Comparison of ENCODE assay signal across 37 cellular contexts in the genomic region with DNA sequence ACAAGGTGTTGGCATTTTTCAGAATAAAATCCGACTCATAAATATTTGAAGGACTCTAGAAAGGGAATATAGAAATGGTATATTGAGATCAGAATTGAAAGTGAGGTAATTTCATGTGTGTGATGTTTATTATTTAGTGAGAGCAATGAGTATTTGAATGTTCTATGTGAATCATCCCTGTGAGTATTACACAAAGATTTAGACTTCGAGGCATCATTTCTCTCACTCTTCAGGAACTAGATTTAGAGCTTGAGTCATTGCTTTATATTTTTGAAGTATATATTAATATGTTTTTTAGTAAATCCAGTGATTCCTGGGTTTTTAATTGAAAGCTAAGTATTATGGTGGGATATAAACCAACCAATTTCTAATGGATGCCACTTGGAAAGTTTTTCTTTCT.
DNase-seq lines count a peak whose midpoint lies in the region; ATAC-seq, FAIRE-seq and TF ChIP-seq lines count a peak whose summit lies in the region.
"Had no signal": no experiment of that assay in that cellular context is flagged by ENCODE, and none has a peak within 500 bp of the region (broad histone marks: within the 10 kb centered on the region; RNA-seq: fewer than 3 reads in every experiment).

No MANE protein-coding gene starts in this region.

- H3K9me3 ChIP-seq in endothelial cell of umbilical vein (replicated peaks; ENCODE audit: control insufficient read depth, insufficient read depth, low read length): no peaks in the 10 kb centered on the region
- H3K9me3 ChIP-seq: BE2C; BLaER1; BLaER1 treated with 17β-estradiol and CSF1 and Interleukin-3, amounts not matched to agents 10 nM and 100 nM; Caco-2 had no signal

- H3K4me1 Mint-ChIP-seq in glutamatergic neuron (ENCODE audit: low read depth, unreplicated experiment): no peaks in the 10 kb centered on the region
- H3K4me1 Mint-ChIP-seq: B cell; CD14-positive monocyte; CD4-positive, alpha-beta memory T cell; CD4-positive, CD25-positive, alpha-beta regulatory T cell; CD8-positive, alpha-beta memory T cell had no signal

- H4K20me1 ChIP-seq in endothelial cell of umbilical vein (replicated peaks; ENCODE audit: control insufficient read depth, extremely low read depth, insufficient read depth, low read length): no peaks in the 10 kb centered on the region
- H4K20me1 ChIP-seq: BLaER1; BLaER1 treated with 17β-estradiol and CSF1 and Interleukin-3, amounts not matched to agents 10 nM and 100 nM had no signal

- FAIRE-seq in bronchial epithelial cell (lab: Jason Lieb, UNC) (no peak), endothelial cell of umbilical vein (lab: Jason Lieb, UNC) (no peak)
- FAIRE-seq: A204.1, A549, D721Med had no signal

- H3K4me1 ChIP-seq in endothelial cell of umbilical vein (ENCODE audit: control insufficient read depth, extremely low read depth, insufficient read depth, low read length): peaks cover 49% of the 10 kb centered on the region
- peaks cover 4% of the 10 kb centered on the region for H3K4me1 ChIP-seq in foreskin keratinocyte
- H3K4me1 ChIP-seq: A549, BLaER1, Caco-2 had no signal

- H3K9me1 ChIP-seq in endothelial cell of umbilical vein (replicated peaks; ENCODE audit: control insufficient read depth, extremely low read depth, insufficient read depth, low read length): no peaks in the 10 kb centered on the region

- no peak for TF ChIP-seq CTCF in bronchial epithelial cell (IDR thresholded peaks at IDR 0.05; ENCODE audit: insufficient read depth, low read length, severe bottlenecking)
- no peak for TF ChIP-seq CTCF in endothelial cell of umbilical vein (IDR thresholded peaks at IDR 0.05; ENCODE audit: extremely low read depth in 1 of 2, insufficient read depth in 1 of 2, low read depth in 1 of 2, low read length in 2 of 2)
- TF ChIP-seq CTCF in epithelial cell of esophagus (IDR thresholded peaks at IDR 0.05; ENCODE audit: insufficient read depth, low read depth, low read length, missing control alignments): no peak
- no peak for TF ChIP-seq CTCF in foreskin keratinocyte (conservative IDR thresholded peaks at IDR 0.05)
- no peak for TF ChIP-seq CTCF in glutamatergic neuron (IDR thresholded peaks at IDR 0.05; ENCODE audit: partially characterized antibody, unreplicated experiment)

- H3K4me2 ChIP-seq in endothelial cell of umbilical vein (ENCODE audit: insufficient read depth, low read length): no peak overlapping the region
- H3K4me2 ChIP-seq: A549, BLaER1 had no signal

- no peaks in the 10 kb centered on the region for H3K36me3 Mint-ChIP-seq in glutamatergic neuron (ENCODE audit: unreplicated experiment)
- H3K36me3 Mint-ChIP-seq: CD14-positive monocyte; CD4-positive, alpha-beta memory T cell; CD4-positive, CD25-positive, alpha-beta regulatory T cell; CD8-positive, alpha-beta memory T cell; CD8-positive, alpha-beta T cell had no signal

- H3K27ac Mint-ChIP-seq in glutamatergic neuron (ENCODE audit: unreplicated experiment): no peak overlapping the region
- H3K27ac Mint-ChIP-seq: B cell; CD14-positive monocyte; CD4-positive, alpha-beta T cell; CD4-positive, CD25-positive, alpha-beta regulatory T cell; CD8-positive, alpha-beta memory T cell; CD8-positive, alpha-beta T cell had no signal

- H3K27me3 ChIP-seq in bronchial epithelial cell (ENCODE audit: control insufficient read depth, insufficient read depth, low read length): no peaks in the 10 kb centered on the region
- no peaks in the 10 kb centered on the region for H3K27me3 ChIP-seq in endothelial cell of umbilical vein (ENCODE audit: control insufficient read depth in 2 of 2, insufficient read depth in 2 of 2, low read length in 2 of 2)
- H3K27me3 ChIP-seq in foreskin keratinocyte: peaks cover 2% of the 10 kb centered on the region
- H3K27me3 ChIP-seq: BE2C; BLaER1; BLaER1 treated with 17β-estradiol and CSF1 and Interleukin-3, amounts not matched to agents 10 nM and 100 nM had no signal

- peak; percentile 25 for ATAC-seq in foreskin keratinocyte
- ATAC-seq in stimulated activated naive CD8-positive, alpha-beta T cell treated with anti-CD3 and anti-CD28 coated beads, Interleukin-15, Interleukin-2, amounts not matched to agents 100 U/mL and 50 U/mL, for 24 hours: no peak
- no peak for ATAC-seq in GM18498 (IDR thresholded peaks at IDR 0.05; ENCODE audit: unreplicated experiment)
- ATAC-seq: A549; CD8-positive, alpha-beta T cell had no signal

- H2AFZ ChIP-seq in endothelial cell of umbilical vein (ENCODE audit: low read depth, low read length): no peak overlapping the region

- dilution Hi-C loops in endothelial cell of umbilical vein (cut with MboI; ENCODE audit: extremely low pct_ligation_motif_present, low sequenced_read_pairs): no loop called here

- no peaks in the 10 kb centered on the region for H3K79me2 ChIP-seq in endothelial cell of umbilical vein (ENCODE audit: control insufficient read depth, insufficient read depth, low read length)

- no peak for TF ChIP-seq POLR2A in endothelial cell of umbilical vein (IDR thresholded peaks at IDR 0.05; ENCODE audit: low read depth, low read length)

- no TSS peak for BruUV-seq in endothelial cell of umbilical vein (replicated peaks; lab: Mats Ljungman, UMichigan)

- H3K4me3 Mint-ChIP-seq in glutamatergic neuron (ENCODE audit: unreplicated experiment): no peak overlapping the region
- H3K4me3 Mint-ChIP-seq: B cell; CD14-positive monocyte; CD4-positive, alpha-beta memory T cell; CD4-positive, alpha-beta T cell; CD4-positive, CD25-positive, alpha-beta regulatory T cell; CD8-positive, alpha-beta memory T cell; CD8-positive, alpha-beta T cell had no signal

- DNase-seq in bronchial epithelial cell (ENCODE audit: low read depth) (peak; percentile 60), endothelial cell of umbilical vein (ENCODE audit: low read depth, low spot score) (no peak), epithelial cell of esophagus (ENCODE audit: low read depth) (peak; percentile 53), foreskin keratinocyte (peak in 1 of 2 donors; percentile 28), glutamatergic neuron (no peak)
- DNase-seq in stimulated activated naive CD8-positive, alpha-beta T cell treated with anti-CD3 and anti-CD28 coated beads, Interleukin-15, Interleukin-2, amounts not matched to agents 100 U/mL and 50 U/mL, for 24 hours: no peak
- no peak for DNase-seq in activated CD4-positive, CD25-positive, alpha-beta regulatory T cell (lab: John Stamatoyannopoulos, UW)
- DNase-seq: 8988T; ACHN; AML-193; BE2C; C1 segment of cervical spinal cord; Caco-2; Calu3; CD4-positive, alpha-beta memory T cell; CD4-positive, alpha-beta T cell; CD4-positive, CD25-positive, alpha-beta regulatory T cell; CD8-positive, alpha-beta memory T cell; CD8-positive, alpha-beta T cell; COR-L47; DMS 273 treated with DMSO at 0.1 percent for 48 hours; DMS153; DMS53; DMS79; DMS79 treated with DMSO at 0.1 percent for 48 hours; DND-41; EL had no signal

- no peak overlapping the region for H3K9ac ChIP-seq in endothelial cell of umbilical vein (replicated peaks; ENCODE audit: extremely low read depth, insufficient read depth, low read length)
- H3K9ac ChIP-seq: BLaER1; BLaER1 treated with 17β-estradiol and CSF1 and Interleukin-3, amounts not matched to agents 10 nM and 100 nM had no signal

- CTCF ChIA-PET in endothelial cell of umbilical vein (lab: Charles Lee): interaction anchor here (1.1 kb wide), 1 partner anchor 175 kb away, joined by 3 read pairs; no protein-coding TSS in a partner anchor

- H3K9me3 Mint-ChIP-seq in glutamatergic neuron (ENCODE audit: unreplicated experiment): no peaks in the 10 kb centered on the region
- H3K9me3 Mint-ChIP-seq: CD4-positive, alpha-beta T cell; CD8-positive, alpha-beta memory T cell; CD8-positive, alpha-beta T cell had no signal

- H3K4me3 ChIP-seq in bronchial epithelial cell (ENCODE audit: low read depth, low read length) (no peak overlapping the region), endothelial cell of umbilical vein (replicated peaks in 1 of 3; ENCODE audit: insufficient read depth in 1 of 3, low read depth in 1 of 3, low read length in 3 of 3) (no peak overlapping the region), epithelial cell of esophagus (ENCODE audit: low read length) (no peak overlapping the region)
- H3K4me3 ChIP-seq: A549; BLaER1; BLaER1 treated with 17β-estradiol and CSF1 and Interleukin-3, amounts not matched to agents 10 nM and 100 nM had no signal

- no peaks in the 10 kb centered on the region for H3K36me3 ChIP-seq in bronchial epithelial cell (ENCODE audit: control insufficient read depth, insufficient read depth, low read length)
- H3K36me3 ChIP-seq in endothelial cell of umbilical vein (ENCODE audit: control insufficient read depth in 2 of 2, extremely low read depth in 1 of 2, insufficient read depth in 2 of 2, low read length in 2 of 2): no peaks in the 10 kb centered on the region
- H3K36me3 ChIP-seq: BE2C; BLaER1; BLaER1 treated with 17β-estradiol and CSF1 and Interleukin-3, amounts not matched to agents 10 nM and 100 nM had no signal

- POLR2A ChIA-PET in endothelial cell of umbilical vein (lab: Charles Lee): interaction anchor here (0.5 kb wide), 1 partner anchor 131 kb away, joined by 5 read pairs; no protein-coding TSS in a partner anchor

- intact Hi-C loops in endothelial cell of umbilical vein (cut with micrococcal nuclease): no loop called here

- H3K27ac ChIP-seq in endothelial cell of umbilical vein (ENCODE audit: insufficient read depth, low read depth, low read length) (no peak overlapping the region), foreskin keratinocyte (no peak overlapping the region)
- H3K27ac ChIP-seq: 22Rv1, A549, BLaER1, C4-2B had no signal

- no peaks in the 10 kb centered on the region for H3K27me3 Mint-ChIP-seq in glutamatergic neuron (ENCODE audit: unreplicated experiment)
- H3K27me3 Mint-ChIP-seq: CD4-positive, alpha-beta T cell had no signal

TF ChIP-seq in endothelial cell of umbilical vein, 7 proteins besides CTCF, POLR2A, EP300 and RAD21:
- TF ChIP-seq FOS (IDR thresholded peaks at IDR 0.05; ENCODE audit: borderline replicate concordance, insufficient read depth, low read length): peak; percentile 64
- TF ChIP-seq POLR2AphosphoS5 (IDR thresholded peaks at IDR 0.05; ENCODE audit: insufficient read depth, low read depth, low read length): no peak

Comparison
In these comparisons a context has a peak if more than half of its experiments do, and no peak if none do; other contexts are left out.
1. DNase-seq: peak in bronchial epithelial cell (single experiment) and epithelial cell of esophagus (single experiment); none in endothelial cell of umbilical vein (single experiment), stimulated activated naive CD8-positive, alpha-beta T cell treated with anti-CD3 and anti-CD28 coated beads, Interleukin-15, Interleukin-2, amounts not matched to agents 100 U/mL and 50 U/mL, for 24 hours (single experiment), activated CD4-positive, CD25-positive, alpha-beta regulatory T cell (0 of 4) and glutamatergic neuron (single experiment).